Comparison of ENCODE assay signal across 1 cellular context in genomic region chr6:107318100-107318736, GRCh38.
TF ChIP-seq lines count a peak whose summit lies in the region.

No MANE protein-coding gene starts in this region.

TF ChIP-seq in HCT116, 20 proteins besides CTCF, POLR2A, EP300 and RAD21 (continued from another document):
- TF ChIP-seq REST (IDR thresholded peaks at IDR 0.05; ENCODE audit: low read depth) (no peak), ZNF274 (IDR thresholded peaks at IDR 0.05; ENCODE audit: low read depth, low read length) (no peak), CEBPB (IDR thresholded peaks at IDR 0.05; ENCODE audit: low read depth) (no peak), SRF (IDR thresholded peaks at IDR 0.05; ENCODE audit: low read depth) (no peak), YY1 (IDR thresholded peaks at IDR 0.05; ENCODE audit: extremely low read depth, insufficient replicate concordance, low read depth, low read length) (no peak), SP1 (IDR thresholded peaks at IDR 0.05; ENCODE audit: low read depth) (no peak)
